In genomic region chr13:77779461-77780272, GRCh38 we compare ENCODE assay signal across 10 cellular contexts.
DNase-seq lines count a peak whose midpoint lies in the region; ATAC-seq and TF ChIP-seq lines count a peak whose summit lies in the region.
"Had no signal": no experiment of that assay in that cellular context is flagged by ENCODE, and none has a peak within 500 bp of the region (broad histone marks: within the 10 kb centered on the region; RNA-seq: fewer than 3 reads in every experiment).

No MANE protein-coding gene starts in this region.

- peaks cover 10% of the 10 kb centered on the region; the same call in 2 of the 3 replicates for H3K9me3 Mint-ChIP-seq in GM23338
- H3K9me3 Mint-ChIP-seq: IgD-negative memory B cell had no signal

- peaks cover 3% of the 10 kb centered on the region for H3K27me3 Mint-ChIP-seq in GM23338 (ENCODE audit: insufficient read depth, low read depth, poor library complexity)

- peak overlapping the region; percentile 79 for H3K27ac Mint-ChIP-seq in GM23338

- H3F3A ChIP-seq in GM23338 (replicated peaks; ENCODE audit: low read depth) = no peaks in the 10 kb centered on the region
- no peaks in the 10 kb centered on the region for H3F3A ChIP-seq in PC-9 (ENCODE audit: insufficient read depth, low read depth)

- no peak overlapping the region for H3K4me3 ChIP-seq in GM23338
- no peak overlapping the region for H3K4me3 ChIP-seq in PC-9
- no peak overlapping the region for H3K4me3 ChIP-seq in thoracic aorta
- H3K4me3 ChIP-seq: skin epidermis had no signal

- in situ Hi-C loops in G401 (cut with HindIII; ENCODE audit: low sequenced_read_pairs) = no loop called here

- H2AFZ ChIP-seq in GM23338 (no peak overlapping the region), PC-9 (no peak overlapping the region)

- no peaks in the 10 kb centered on the region for H4K20me1 ChIP-seq in GM23338 (replicated peaks; ENCODE audit: insufficient read depth)
- H4K20me1 ChIP-seq in PC-9 (ENCODE audit: insufficient read depth) = no peaks in the 10 kb centered on the region

- TF ChIP-seq CTCF in GM23338 (conservative IDR thresholded peaks at IDR 0.05; ENCODE audit: low read depth in 2 of 2) (peak; percentile 66 to 87), PC-9 (conservative IDR thresholded peaks at IDR 0.05) (peak; percentile 81), thoracic aorta (IDR thresholded peaks at IDR 0.05) (peak; percentile 46)

- no peak overlapping the region for H3K4me3 Mint-ChIP-seq in GM23338
- H3K4me3 Mint-ChIP-seq: IgD-negative memory B cell had no signal

- H3K27ac ChIP-seq in GM23338 (ENCODE audit: low read depth) (no peak overlapping the region), PC-9 (no peak overlapping the region), thoracic aorta (no peak overlapping the region)
- H3K27ac ChIP-seq: skin epidermis had no signal

- ATAC-seq in GM23338 (peak; percentile 57), thoracic aorta (ENCODE audit: insufficient number of reproducible peaks, low FRiP score, low read depth) (no peak)

- H3K36me3 Mint-ChIP-seq in GM23338 (ENCODE audit: low read depth) = peaks cover 19% of the 10 kb centered on the region; the same call in 2 of the 3 replicates

- POLR2A ChIA-PET in PC-9 (lab: Charles Lee; ENCODE audit: unreplicated experiment) = no interaction called here

- no peaks in the 10 kb centered on the region for H3K36me3 ChIP-seq in GM23338 (ENCODE audit: insufficient read depth)
- no peaks in the 10 kb centered on the region for H3K36me3 ChIP-seq in PC-9 (ENCODE audit: low read depth)
- H3K36me3 ChIP-seq in thoracic aorta = no peaks in the 10 kb centered on the region

- no TSS peak for BruUV-seq in PC-9 (replicated peaks; lab: Mats Ljungman, UMichigan)

- intact Hi-C loops in PC-9 (cut with micrococcal nuclease; ENCODE audit: unreplicated experiment) = loop anchor here (1.0 kb wide), 1 partner anchor 342 kb away; no protein-coding TSS in a partner anchor

- H3K9me2 ChIP-seq in GM23338 (ENCODE audit: insufficient read depth) = no peaks in the 10 kb centered on the region; the same call in 1 of the 2 replicates
- no peaks in the 10 kb centered on the region for H3K9me2 ChIP-seq in PC-9 (ENCODE audit: insufficient read depth)

- no peaks in the 10 kb centered on the region for H3K9me3 ChIP-seq in PC-9 (ENCODE audit: insufficient read depth, low read depth)
- no peaks in the 10 kb centered on the region for H3K9me3 ChIP-seq in thoracic aorta

- DNase-seq in A172 (ENCODE audit: low spot score) = peak; percentile 59
- DNase-seq in G401 (ENCODE audit: low spot score) = peak; percentile 26
- DNase-seq in GM23338 (ENCODE audit: low spot score) = peak; percentile 76
- peak; percentile 59 for DNase-seq in KG1 (lab: John Stamatoyannopoulos, UW)
- peak; percentile 16 to 55 for DNase-seq in PC-9
- DNase-seq in central memory CD4-positive, alpha-beta T cell = peak; percentile 14
- peak; percentile 79 for DNase-seq in left kidney (ENCODE audit: low read depth, low spot score)
- no peak for DNase-seq in thoracic aorta (ENCODE audit: low spot score)

- CTCF ChIA-PET in PC-9 (lab: Charles Lee) = no interaction called here

- H3K27me3 ChIP-seq in GM23338 (ENCODE audit: insufficient read depth) = no peaks in the 10 kb centered on the region
- H3K27me3 ChIP-seq in PC-9 (ENCODE audit: insufficient read depth, low read depth) = no peaks in the 10 kb centered on the region
- H3K27me3 ChIP-seq in thoracic aorta (replicated peaks; ENCODE audit: insufficient read depth) = no peaks in the 10 kb centered on the region

- peaks cover 13% of the 10 kb centered on the region; the same call in 1 of the 2 replicates for H3K4me1 ChIP-seq in GM23338 (ENCODE audit: insufficient read depth)
- no peaks in the 10 kb centered on the region for H3K4me1 ChIP-seq in PC-9 (replicated peaks; ENCODE audit: insufficient read depth)
- no peaks in the 10 kb centered on the region for H3K4me1 ChIP-seq in thoracic aorta (ENCODE audit: control insufficient read depth in 1 of 2, low read depth in 2 of 2)

- peaks cover 20% of the 10 kb centered on the region for H3K4me1 Mint-ChIP-seq in GM23338

- no peak overlapping the region for H3K4me2 ChIP-seq in GM23338
- no peak overlapping the region for H3K4me2 ChIP-seq in PC-9

- H3K79me2 ChIP-seq in GM23338 (replicated peaks; ENCODE audit: insufficient read depth) (no peaks in the 10 kb centered on the region), PC-9 (ENCODE audit: low read depth) (no peaks in the 10 kb centered on the region)

TF ChIP-seq in GM23338, 12 proteins besides CTCF, POLR2A, EP300 and RAD21 (continues in another document):
- TF ChIP-seq ZNF462 (CRISPR knock-in tag; IDR thresholded peaks at IDR 0.05) (no peak), CREB1 (CRISPR knock-in tag; IDR thresholded peaks at IDR 0.05; ENCODE audit: low read depth) (no peak), NANOG (IDR thresholded peaks at IDR 0.05; ENCODE audit: borderline replicate concordance) (no peak), POLR2AphosphoS5 (IDR thresholded peaks at IDR 0.05; ENCODE audit: low read depth) (no peak), EZH2 (IDR thresholded peaks at IDR 0.05; ENCODE audit: low read depth, unreplicated experiment) (no peak), ETS1 (IDR thresholded peaks at IDR 0.05) (no peak), STAT1 (IDR thresholded peaks at IDR 0.05; ENCODE audit: unreplicated experiment) (no peak), EZH2phosphoT487 (IDR thresholded peaks at IDR 0.05; ENCODE audit: unreplicated experiment) (no peak), ZNF331 (CRISPR knock-in tag; IDR thresholded peaks at IDR 0.05; ENCODE audit: low read depth) (no peak), JUNB (IDR thresholded peaks at IDR 0.05; ENCODE audit: unreplicated experiment) (no peak), ZNF114 (CRISPR knock-in tag; IDR thresholded peaks at IDR 0.05) (no peak)
